ENCODE assay signal across 8 cellular contexts in genomic region chr3:186241910-186242821, GRCh38.
DNase-seq lines count a peak whose midpoint lies in the region; ATAC-seq, FAIRE-seq and TF ChIP-seq lines count a peak whose summit lies in the region.

No MANE protein-coding gene starts in this region.

- no peaks in the 10 kb centered on the region for H3K9me3 ChIP-seq in mucosa of descending colon

- TF ChIP-seq CTCF in mucosa of descending colon (IDR thresholded peaks at IDR 0.05), result no peak

- H3K36me3 Mint-ChIP-seq in activated CD4-positive, alpha-beta T cell treated with anti-CD3 and anti-CD28 coated beads, Interleukin-2, amount 10 ng/mL, durations not matched to agents 7 days and 5 days (ENCODE audit: low read depth), result no peaks in the 10 kb centered on the region

- no peak for TF ChIP-seq POLR2A in GM12892 (IDR thresholded peaks at IDR 0.05; ENCODE audit: low read depth, low read length)

- no peak overlapping the region for H3K4me3 ChIP-seq in mucosa of descending colon

- H3K27ac Mint-ChIP-seq in activated CD4-positive, alpha-beta T cell treated with anti-CD3 and anti-CD28 coated beads, Interleukin-2, amount 10 ng/mL, durations not matched to agents 7 days and 5 days, result peak overlapping the region; percentile 25

- CTCF ChIA-PET in activated CD4-positive, alpha-beta T cell treated with anti-CD3 and anti-CD28 coated beads, Interleukin-2, amount 10 ng/mL, durations not matched to agents 7 days and 5 days (lab: Charles Lee), result interaction anchor here (0.6 to 2.0 kb wide), 14 partner anchors 12 to 341 kb away, joined by 3 to 7 read pairs (median 3); no protein-coding TSS in a partner anchor

- peak; percentile 93 for DNase-seq in A172 (ENCODE audit: low spot score)
- peak; percentile 61 for DNase-seq in GM12892 (ENCODE audit: insufficient read length)
- DNase-seq in NCI-H1092 treated with DMSO at 0.1 percent for 48 hours (lab: John Stamatoyannopoulos, UW), result peak; percentile 11
- peak; percentile 60 for DNase-seq in activated CD4-positive, alpha-beta T cell treated with anti-CD3 and anti-CD28 coated beads, Interleukin-2, amount 10 ng/mL, durations not matched to agents 7 days and 5 days
- DNase-seq in epidermal melanocyte (ENCODE audit: insufficient read length, low spot score), result peak; percentile 24
- peak; percentile 65 to 78 (median 76) for DNase-seq in mucosa of descending colon
- DNase-seq in stimulated activated naive CD8-positive, alpha-beta T cell treated with anti-CD3 and anti-CD28 coated beads, Interleukin-15, Interleukin-2, amounts not matched to agents 100 U/mL and 50 U/mL, for 24 hours, result peak; percentile 65

- peak; percentile 91 for FAIRE-seq in GM12892 (lab: Jason Lieb, UNC)

- peak overlapping the region; percentile 5 for H3K4me3 Mint-ChIP-seq in activated CD4-positive, alpha-beta T cell treated with anti-CD3 and anti-CD28 coated beads, Interleukin-2, amount 10 ng/mL, durations not matched to agents 7 days and 5 days

- H3K4me1 ChIP-seq in mucosa of descending colon (ENCODE audit: low read depth), result no peaks in the 10 kb centered on the region

- peaks cover 15% of the 10 kb centered on the region for H3K4me1 Mint-ChIP-seq in activated CD4-positive, alpha-beta T cell treated with anti-CD3 and anti-CD28 coated beads, Interleukin-2, amount 10 ng/mL, durations not matched to agents 7 days and 5 days

- ATAC-seq in HG02798 (IDR thresholded peaks at IDR 0.05; ENCODE audit: poor library complexity, unreplicated experiment) (peak; percentile 85), mucosa of descending colon (peak; percentile 93)
- peak; percentile 98 for ATAC-seq in stimulated activated naive CD8-positive, alpha-beta T cell treated with anti-CD3 and anti-CD28 coated beads, Interleukin-15, Interleukin-2, amounts not matched to agents 100 U/mL and 50 U/mL, for 24 hours

- H3K36me3 ChIP-seq in mucosa of descending colon (ENCODE audit: low read depth), result no peaks in the 10 kb centered on the region

- H3K9me3 Mint-ChIP-seq in activated CD4-positive, alpha-beta T cell treated with anti-CD3 and anti-CD28 coated beads, Interleukin-2, amount 10 ng/mL, durations not matched to agents 7 days and 5 days, result no peaks in the 10 kb centered on the region

- POLR2A ChIA-PET in activated CD4-positive, alpha-beta T cell treated with anti-CD3 and anti-CD28 coated beads, Interleukin-2, amount 10 ng/mL, durations not matched to agents 7 days and 5 days (lab: Charles Lee), result interaction anchor here (0.5 kb wide), 1 partner anchor 310 kb away, joined by 4 read pairs; no protein-coding TSS in a partner anchor

- intact Hi-C loops in mucosa of descending colon (cut with DNase I, micrococcal nuclease), result loop anchor here (10.0 kb wide), 1 partner anchor 257 kb away; no protein-coding TSS in a partner anchor

- H3K27me3 Mint-ChIP-seq in activated CD4-positive, alpha-beta T cell treated with anti-CD3 and anti-CD28 coated beads, Interleukin-2, amount 10 ng/mL, durations not matched to agents 7 days and 5 days, result peaks cover 9% of the 10 kb centered on the region

Comparison
In these comparisons a context has a peak if more than half of its experiments do, and no peak if none do; other contexts are left out.
1. DNase-seq: peak in every context shown above with its lines; median percentile 93 in A172; 76 in mucosa of descending colon; 65 in stimulated activated naive CD8-positive, alpha-beta T cell treated with anti-CD3 and anti-CD28 coated beads, Interleukin-15, Interleukin-2, amounts not matched to agents 100 U/mL and 50 U/mL, for 24 hours; 61 in GM12892; 60 in activated CD4-positive, alpha-beta T cell treated with anti-CD3 and anti-CD28 coated beads, Interleukin-2, amount 10 ng/mL, durations not matched to agents 7 days and 5 days; 24 in epidermal melanocyte; 11 in NCI-H1092 treated with DMSO at 0.1 percent for 48 hours.